ENCODE assay signal across 9 cellular contexts in genomic region chr17:1029196-1029911, GRCh38. TPM values are rescaled to one million over a fixed set of nuclear protein-coding genes. Genes with fewer than 3 reads are reported as not detected.
A peak's percentile ranks its signal among the peaks of the same experiment; 100 is the strongest.
DNase-seq lines count a peak whose midpoint lies in the region; ATAC-seq and TF ChIP-seq lines count a peak whose summit lies in the region.
"Had no signal": no experiment of that assay in that cellular context is flagged by ENCODE, and none has a peak within 500 bp of the region (broad histone marks: within the 10 kb centered on the region; RNA-seq: fewer than 3 reads in every experiment).

No MANE protein-coding gene starts in this region.

- no peak overlapping the region for H3K27ac ChIP-seq in RWPE2 (ENCODE audit: poor library complexity, severe bottlenecking)
- peak overlapping the region; percentile 66 for H3K27ac ChIP-seq in muscle layer of colon (ENCODE audit: low read depth, low read length)
- peak overlapping the region; percentile 79 for H3K27ac ChIP-seq in vagina

- peak in 1 of 2 donors; percentile 23 for TF ChIP-seq POLR2A in vagina (IDR thresholded peaks at IDR 0.05)

- no peaks in the 10 kb centered on the region for H3K4me1 Mint-ChIP-seq in activated CD4-positive, alpha-beta T cell treated with anti-CD3 and anti-CD28 coated beads, Interleukin-2, amount 10 ng/mL, durations not matched to agents 24 days and 14 days

- H3K36me3 Mint-ChIP-seq in activated CD4-positive, alpha-beta T cell treated with anti-CD3 and anti-CD28 coated beads, Interleukin-2, amount 10 ng/mL, durations not matched to agents 24 days and 14 days (ENCODE audit: low read depth) = peaks cover 1% of the 10 kb centered on the region

- no peaks in the 10 kb centered on the region for H3K27me3 Mint-ChIP-seq in activated CD4-positive, alpha-beta T cell treated with anti-CD3 and anti-CD28 coated beads, Interleukin-2, amount 10 ng/mL, durations not matched to agents 24 days and 14 days

- no peak overlapping the region for H3K4me3 Mint-ChIP-seq in activated CD4-positive, alpha-beta T cell treated with anti-CD3 and anti-CD28 coated beads, Interleukin-2, amount 10 ng/mL, durations not matched to agents 24 days and 14 days

- ATAC-seq in RWPE2 (ENCODE audit: low read depth) = 0 out of 3 replicates have a peak, but pooled peaks have one; percentile 36

- H3K4me1 ChIP-seq in RWPE2 (ENCODE audit: insufficient read depth, poor library complexity, severe bottlenecking) (no peaks in the 10 kb centered on the region), muscle layer of colon (ENCODE audit: insufficient read depth, low read length) (peaks cover 28% of the 10 kb centered on the region), vagina (peaks cover 56% of the 10 kb centered on the region)

- H3K4me3 ChIP-seq in RWPE2 (ENCODE audit: severe bottlenecking) (no peak overlapping the region), epithelial cell of proximal tubule (ENCODE audit: low read depth, low read length) (no peak overlapping the region), muscle layer of colon (ENCODE audit: low read depth in 1 of 2, low read length in 2 of 2) (peak overlapping the region in 1 of 2 donors; percentile 48), vagina (no peak overlapping the region)
- H3K4me3 ChIP-seq: lung had no signal

- H3K27ac Mint-ChIP-seq in activated CD4-positive, alpha-beta T cell treated with anti-CD3 and anti-CD28 coated beads, Interleukin-2, amount 10 ng/mL, durations not matched to agents 24 days and 14 days = no peak overlapping the region

- intact Hi-C loops in vagina (cut with DNase I) = no loop called here
- intact Hi-C loops in activated CD4-positive, alpha-beta T cell treated with anti-CD3 and anti-CD28 coated beads, Interleukin-2, amount 10 ng/mL, durations not matched to agents 24 days and 14 days (cut with micrococcal nuclease) = no loop called here

- H3K9me3 Mint-ChIP-seq in activated CD4-positive, alpha-beta T cell treated with anti-CD3 and anti-CD28 coated beads, Interleukin-2, amount 10 ng/mL, durations not matched to agents 24 days and 14 days = no peaks in the 10 kb centered on the region

- no peaks in the 10 kb centered on the region for H3K9me3 ChIP-seq in RWPE2 (ENCODE audit: severe bottlenecking)
- no peaks in the 10 kb centered on the region for H3K9me3 ChIP-seq in muscle layer of colon (ENCODE audit: low read length)
- no peaks in the 10 kb centered on the region for H3K9me3 ChIP-seq in vagina

- peak overlapping the region; percentile 33 for H3K9ac ChIP-seq in muscle layer of colon (ENCODE audit: low read length)

- DNase-seq in RWPE2 (ENCODE audit: low spot score) (no peak), epithelial cell of proximal tubule (ENCODE audit: low read depth) (peak; percentile 30), vagina (ENCODE audit: extremely low spot score in 2 of 2) (no peak), DMS53 (lab: John Stamatoyannopoulos, UW) (no peak), NCI-H187 (lab: John Stamatoyannopoulos, UW) (no peak)
- no peak for DNase-seq in activated CD4-positive, alpha-beta T cell treated with anti-CD3 and anti-CD28 coated beads, Interleukin-2, amount 10 ng/mL, durations not matched to agents 24 days and 14 days
- DNase-seq: stimulated activated CD4-positive, alpha-beta T cell treated with anti-CD3 and anti-CD28 coated beads, Interleukin-4, amount 100 ng/mL, for 1 hour had no signal

- H3K27me3 ChIP-seq in RWPE2 (ENCODE audit: insufficient read depth, poor library complexity, severe bottlenecking) (no peaks in the 10 kb centered on the region), muscle layer of colon (ENCODE audit: control insufficient read depth in 1 of 2, insufficient read depth in 2 of 2, low read length in 2 of 2) (no peaks in the 10 kb centered on the region), vagina (no peaks in the 10 kb centered on the region)

- TF ChIP-seq CTCF in RWPE2 (IDR thresholded peaks at IDR 0.05; ENCODE audit: poor library complexity, severe bottlenecking) (no peak), epithelial cell of proximal tubule (conservative IDR thresholded peaks at IDR 0.05; ENCODE audit: low read depth, low read length) (no peak), vagina (IDR thresholded peaks at IDR 0.05) (no peak)

- no peaks in the 10 kb centered on the region for H3K36me3 ChIP-seq in RWPE2 (ENCODE audit: low read depth)
- peaks cover 12% of the 10 kb centered on the region for H3K36me3 ChIP-seq in muscle layer of colon (ENCODE audit: insufficient read depth, low read length)
- peaks cover 0 to 7% of the 10 kb centered on the region in 2 donors for H3K36me3 ChIP-seq in vagina

RNA-seq across cellular contexts. Expression of gene TIMM22, which starts 32.4 kb away (rescaled TPM):
- 18.7 and 21.8 TPM in 2 replicates for total RNA-seq in epithelial cell of proximal tubule
- 8.8 TPM for total RNA-seq in vagina
- 14.7 and 15.7 TPM in 2 replicates for total RNA-seq in activated CD4-positive, alpha-beta T cell treated with anti-CD3 and anti-CD28 coated beads, Interleukin-2, amount 10 ng/mL, durations not matched to agents 24 days and 14 days

RNA-seq across cellular contexts. Expression of gene NXN, which starts 49.8 kb away (rescaled TPM):
- total RNA-seq in epithelial cell of proximal tubule (31.1 and 36.8 TPM in 2 replicates), vagina (51.6 TPM)
- 0.14 and 0.28 TPM in 2 replicates for total RNA-seq in activated CD4-positive, alpha-beta T cell treated with anti-CD3 and anti-CD28 coated beads, Interleukin-2, amount 10 ng/mL, durations not matched to agents 24 days and 14 days

Comparison
In these comparisons a context has a peak if more than half of its experiments do, and no peak if none do; other contexts are left out.
1. RNA of gene NXN, which starts 49.8 kb away (total RNA-seq): 51.6 TPM in vagina (single experiment) and 31.1 to 36.8 TPM in epithelial cell of proximal tubule; 0.14 to 0.28 TPM in activated CD4-positive, alpha-beta T cell treated with anti-CD3 and anti-CD28 coated beads, Interleukin-2, amount 10 ng/mL, durations not matched to agents 24 days and 14 days; every median in the first group is over 10 times any median in the second.